Comparison of ENCODE assay signal across 1 cellular context in the genomic region with DNA sequence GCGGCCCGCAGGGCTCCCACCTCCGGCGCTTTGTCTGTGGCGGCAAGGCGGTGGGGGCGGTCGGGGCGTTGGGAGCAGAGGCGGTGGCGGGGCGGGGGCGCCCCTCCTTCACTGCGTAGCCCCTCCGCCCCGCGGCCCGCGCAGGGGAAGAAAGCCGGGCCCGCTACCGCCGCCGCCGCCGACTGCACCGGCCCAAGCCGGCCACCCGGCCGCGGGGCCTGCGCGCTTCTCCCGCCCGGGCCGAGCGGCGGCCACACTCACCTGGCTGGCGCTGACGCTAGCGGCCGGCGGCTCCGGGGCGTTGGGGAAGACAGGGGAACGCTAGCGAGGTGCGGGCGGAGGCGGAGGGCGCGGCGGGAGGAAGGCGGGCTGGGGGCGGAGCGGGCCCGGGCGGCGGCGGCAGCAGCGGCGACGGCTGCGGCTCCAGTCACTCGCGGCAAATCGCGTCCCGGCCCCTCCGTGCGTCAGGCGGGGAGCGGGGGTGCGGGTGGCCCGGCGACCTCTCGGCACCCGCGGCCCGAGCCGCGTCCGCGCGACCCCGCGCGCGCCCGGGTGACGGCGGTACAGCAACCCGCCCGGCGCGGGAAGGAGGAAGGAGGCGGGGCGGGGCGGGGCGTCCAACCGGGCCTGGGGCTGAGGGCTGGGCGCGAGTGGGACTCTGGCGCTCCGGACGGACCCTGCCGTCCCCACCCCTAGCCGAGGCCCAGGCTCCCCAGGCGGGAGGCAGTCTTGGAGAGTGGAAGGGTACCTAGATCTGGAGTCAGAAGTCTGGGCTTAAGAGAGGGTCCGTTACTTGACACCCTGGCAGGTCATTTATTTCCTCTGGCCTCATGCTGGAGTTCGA.
A peak's percentile ranks its signal among the peaks of the same experiment; 100 is the strongest.
TF ChIP-seq lines count a peak whose summit lies in the region.

A gene with protein sequence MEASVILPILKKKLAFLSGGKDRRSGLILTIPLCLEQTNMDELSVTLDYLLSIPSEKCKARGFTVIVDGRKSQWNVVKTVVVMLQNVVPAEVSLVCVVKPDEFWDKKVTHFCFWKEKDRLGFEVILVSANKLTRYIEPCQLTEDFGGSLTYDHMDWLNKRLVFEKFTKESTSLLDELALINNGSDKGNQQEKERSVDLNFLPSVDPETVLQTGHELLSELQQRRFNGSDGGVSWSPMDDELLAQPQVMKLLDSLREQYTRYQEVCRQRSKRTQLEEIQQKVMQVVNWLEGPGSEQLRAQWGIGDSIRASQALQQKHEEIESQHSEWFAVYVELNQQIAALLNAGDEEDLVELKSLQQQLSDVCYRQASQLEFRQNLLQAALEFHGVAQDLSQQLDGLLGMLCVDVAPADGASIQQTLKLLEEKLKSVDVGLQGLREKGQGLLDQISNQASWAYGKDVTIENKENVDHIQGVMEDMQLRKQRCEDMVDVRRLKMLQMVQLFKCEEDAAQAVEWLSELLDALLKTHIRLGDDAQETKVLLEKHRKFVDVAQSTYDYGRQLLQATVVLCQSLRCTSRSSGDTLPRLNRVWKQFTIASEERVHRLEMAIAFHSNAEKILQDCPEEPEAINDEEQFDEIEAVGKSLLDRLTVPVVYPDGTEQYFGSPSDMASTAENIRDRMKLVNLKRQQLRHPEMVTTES (minus strand): TSS at position 595 of the 844 bp plus-strand sequence. CDS start 72,991 bp downstream, outside the sequence.

TF ChIP-seq in HepG2, 621 proteins besides CTCF, POLR2A, EP300 and RAD21 (continued from another document and continues in another):
- TF ChIP-seq IKZF4 (CRISPR knock-in tag; IDR thresholded peaks at IDR 0.05; ENCODE audit: borderline replicate concordance, low read depth, not compliant biosample characterization) (no peak), ZNF12 (CRISPR knock-in tag; IDR thresholded peaks at IDR 0.05) (no peak), HCFC1 (IDR thresholded peaks at IDR 0.05; ENCODE audit: low read depth, low read length) (no peak), ZNF205 (CRISPR knock-in tag; IDR thresholded peaks at IDR 0.05) (no peak), ASH2L (IDR thresholded peaks at IDR 0.05; ENCODE audit: insufficient read length, low read depth, low read length) (peak; percentile 70), MIXL1 (CRISPR knock-in tag; IDR thresholded peaks at IDR 0.05) (no peak), RFXANK (CRISPR knock-in tag; IDR thresholded peaks at IDR 0.05) (no peak), HES4 (CRISPR knock-in tag; IDR thresholded peaks at IDR 0.05; ENCODE audit: borderline replicate concordance) (no peak), MYC (CRISPR knock-in tag; IDR thresholded peaks at IDR 0.05; ENCODE audit: borderline replicate concordance) (peak; percentile 54), SNAI1 (CRISPR knock-in tag; IDR thresholded peaks at IDR 0.05; ENCODE audit: borderline replicate concordance) (no peak), NCOR1 (IDR thresholded peaks at IDR 0.05; ENCODE audit: borderline replicate concordance, low read length) (peak; percentile 69), ZNF235 (CRISPR knock-in tag; IDR thresholded peaks at IDR 0.05; ENCODE audit: borderline replicate concordance) (no peak), FOSL2 (CRISPR knock-in tag; IDR thresholded peaks at IDR 0.05) (no peak; the same call in 1 of the 2 replicates), MXI1 (IDR thresholded peaks at IDR 0.05; ENCODE audit: borderline replicate concordance, low read depth, low read length) (no peak), CBX1 (IDR thresholded peaks at IDR 0.05; ENCODE audit: low read depth) (peak; percentile 54), CBFB (CRISPR knock-in tag; IDR thresholded peaks at IDR 0.05) (no peak), ZNF44 (CRISPR knock-in tag; IDR thresholded peaks at IDR 0.05) (no peak; the same call in 1 of the 2 replicates)
- TF ChIP-seq, protein P1, sequence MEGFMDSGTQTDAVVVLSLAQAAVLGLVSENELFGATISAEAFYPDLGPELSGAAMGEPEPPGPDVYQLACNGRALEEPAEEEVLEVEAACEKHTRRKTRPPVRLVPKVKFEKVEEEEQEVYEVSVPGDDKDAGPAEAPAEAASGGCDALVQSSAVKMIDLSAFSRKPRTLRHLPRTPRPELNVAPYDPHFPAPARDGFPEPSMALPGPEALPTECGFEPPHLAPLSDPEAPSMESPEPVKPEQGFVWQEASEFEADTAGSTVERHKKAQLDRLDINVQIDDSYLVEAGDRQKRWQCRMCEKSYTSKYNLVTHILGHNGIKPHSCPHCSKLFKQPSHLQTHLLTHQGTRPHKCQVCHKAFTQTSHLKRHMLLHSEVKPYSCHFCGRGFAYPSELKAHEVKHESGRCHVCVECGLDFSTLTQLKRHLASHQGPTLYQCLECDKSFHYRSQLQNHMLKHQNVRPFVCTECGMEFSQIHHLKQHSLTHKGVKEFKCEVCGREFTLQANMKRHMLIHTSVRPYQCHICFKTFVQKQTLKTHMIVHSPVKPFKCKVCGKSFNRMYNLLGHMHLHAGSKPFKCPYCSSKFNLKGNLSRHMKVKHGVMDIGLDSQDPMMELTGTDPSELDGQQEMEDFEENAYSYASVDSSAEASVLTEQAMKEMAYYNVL (CRISPR knock-in tag; IDR thresholded peaks at IDR 0.05; ENCODE audit: borderline replicate concordance), result peak; percentile 20; the same call in 1 of the 2 replicates
- TF ChIP-seq, protein P2, sequence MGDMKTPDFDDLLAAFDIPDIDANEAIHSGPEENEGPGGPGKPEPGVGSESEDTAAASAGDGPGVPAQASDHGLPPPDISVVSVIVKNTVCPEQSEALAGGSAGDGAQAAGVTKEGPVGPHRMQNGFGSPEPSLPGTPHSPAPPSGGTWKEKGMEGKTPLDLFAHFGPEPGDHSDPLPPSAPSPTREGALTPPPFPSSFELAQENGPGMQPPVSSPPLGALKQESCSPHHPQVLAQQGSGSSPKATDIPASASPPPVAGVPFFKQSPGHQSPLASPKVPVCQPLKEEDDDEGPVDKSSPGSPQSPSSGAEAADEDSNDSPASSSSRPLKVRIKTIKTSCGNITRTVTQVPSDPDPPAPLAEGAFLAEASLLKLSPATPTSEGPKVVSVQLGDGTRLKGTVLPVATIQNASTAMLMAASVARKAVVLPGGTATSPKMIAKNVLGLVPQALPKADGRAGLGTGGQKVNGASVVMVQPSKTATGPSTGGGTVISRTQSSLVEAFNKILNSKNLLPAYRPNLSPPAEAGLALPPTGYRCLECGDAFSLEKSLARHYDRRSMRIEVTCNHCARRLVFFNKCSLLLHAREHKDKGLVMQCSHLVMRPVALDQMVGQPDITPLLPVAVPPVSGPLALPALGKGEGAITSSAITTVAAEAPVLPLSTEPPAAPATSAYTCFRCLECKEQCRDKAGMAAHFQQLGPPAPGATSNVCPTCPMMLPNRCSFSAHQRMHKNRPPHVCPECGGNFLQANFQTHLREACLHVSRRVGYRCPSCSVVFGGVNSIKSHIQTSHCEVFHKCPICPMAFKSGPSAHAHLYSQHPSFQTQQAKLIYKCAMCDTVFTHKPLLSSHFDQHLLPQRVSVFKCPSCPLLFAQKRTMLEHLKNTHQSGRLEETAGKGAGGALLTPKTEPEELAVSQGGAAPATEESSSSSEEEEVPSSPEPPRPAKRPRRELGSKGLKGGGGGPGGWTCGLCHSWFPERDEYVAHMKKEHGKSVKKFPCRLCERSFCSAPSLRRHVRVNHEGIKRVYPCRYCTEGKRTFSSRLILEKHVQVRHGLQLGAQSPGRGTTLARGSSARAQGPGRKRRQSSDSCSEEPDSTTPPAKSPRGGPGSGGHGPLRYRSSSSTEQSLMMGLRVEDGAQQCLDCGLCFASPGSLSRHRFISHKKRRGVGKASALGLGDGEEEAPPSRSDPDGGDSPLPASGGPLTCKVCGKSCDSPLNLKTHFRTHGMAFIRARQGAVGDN (CRISPR knock-in tag; IDR thresholded peaks at IDR 0.05), result peak; percentile 92
- TF ChIP-seq, protein P3, sequence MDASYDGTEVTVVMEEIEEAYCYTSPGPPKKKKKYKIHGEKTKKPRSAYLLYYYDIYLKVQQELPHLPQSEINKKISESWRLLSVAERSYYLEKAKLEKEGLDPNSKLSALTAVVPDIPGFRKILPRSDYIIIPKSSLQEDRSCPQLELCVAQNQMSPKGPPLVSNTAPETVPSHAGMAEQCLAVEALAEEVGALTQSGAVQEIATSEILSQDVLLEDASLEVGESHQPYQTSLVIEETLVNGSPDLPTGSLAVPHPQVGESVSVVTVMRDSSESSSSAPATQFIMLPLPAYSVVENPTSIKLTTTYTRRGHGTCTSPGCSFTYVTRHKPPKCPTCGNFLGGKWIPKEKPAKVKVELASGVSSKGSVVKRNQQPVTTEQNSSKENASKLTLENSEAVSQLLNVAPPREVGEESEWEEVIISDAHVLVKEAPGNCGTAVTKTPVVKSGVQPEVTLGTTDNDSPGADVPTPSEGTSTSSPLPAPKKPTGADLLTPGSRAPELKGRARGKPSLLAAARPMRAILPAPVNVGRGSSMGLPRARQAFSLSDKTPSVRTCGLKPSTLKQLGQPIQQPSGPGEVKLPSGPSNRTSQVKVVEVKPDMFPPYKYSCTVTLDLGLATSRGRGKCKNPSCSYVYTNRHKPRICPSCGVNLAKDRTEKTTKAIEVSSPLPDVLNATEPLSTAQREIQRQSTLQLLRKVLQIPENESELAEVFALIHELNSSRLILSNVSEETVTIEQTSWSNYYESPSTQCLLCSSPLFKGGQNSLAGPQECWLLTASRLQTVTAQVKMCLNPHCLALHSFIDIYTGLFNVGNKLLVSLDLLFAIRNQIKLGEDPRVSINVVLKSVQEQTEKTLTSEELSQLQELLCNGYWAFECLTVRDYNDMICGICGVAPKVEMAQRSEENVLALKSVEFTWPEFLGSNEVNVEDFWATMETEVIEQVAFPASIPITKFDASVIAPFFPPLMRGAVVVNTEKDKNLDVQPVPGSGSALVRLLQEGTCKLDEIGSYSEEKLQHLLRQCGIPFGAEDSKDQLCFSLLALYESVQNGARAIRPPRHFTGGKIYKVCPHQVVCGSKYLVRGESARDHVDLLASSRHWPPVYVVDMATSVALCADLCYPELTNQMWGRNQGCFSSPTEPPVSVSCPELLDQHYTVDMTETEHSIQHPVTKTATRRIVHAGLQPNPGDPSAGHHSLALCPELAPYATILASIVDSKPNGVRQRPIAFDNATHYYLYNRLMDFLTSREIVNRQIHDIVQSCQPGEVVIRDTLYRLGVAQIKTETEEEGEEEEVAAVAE (CRISPR knock-in tag; IDR thresholded peaks at IDR 0.05; ENCODE audit: borderline replicate concordance), result no peak; the same call in 1 of the 2 replicates
- TF ChIP-seq, protein P4, sequence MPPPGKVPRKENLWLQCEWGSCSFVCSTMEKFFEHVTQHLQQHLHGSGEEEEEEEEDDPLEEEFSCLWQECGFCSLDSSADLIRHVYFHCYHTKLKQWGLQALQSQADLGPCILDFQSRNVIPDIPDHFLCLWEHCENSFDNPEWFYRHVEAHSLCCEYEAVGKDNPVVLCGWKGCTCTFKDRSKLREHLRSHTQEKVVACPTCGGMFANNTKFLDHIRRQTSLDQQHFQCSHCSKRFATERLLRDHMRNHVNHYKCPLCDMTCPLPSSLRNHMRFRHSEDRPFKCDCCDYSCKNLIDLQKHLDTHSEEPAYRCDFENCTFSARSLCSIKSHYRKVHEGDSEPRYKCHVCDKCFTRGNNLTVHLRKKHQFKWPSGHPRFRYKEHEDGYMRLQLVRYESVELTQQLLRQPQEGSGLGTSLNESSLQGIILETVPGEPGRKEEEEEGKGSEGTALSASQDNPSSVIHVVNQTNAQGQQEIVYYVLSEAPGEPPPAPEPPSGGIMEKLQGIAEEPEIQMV (CRISPR knock-in tag; IDR thresholded peaks at IDR 0.05; ENCODE audit: low read depth), result no peak
- TF ChIP-seq, protein P5, sequence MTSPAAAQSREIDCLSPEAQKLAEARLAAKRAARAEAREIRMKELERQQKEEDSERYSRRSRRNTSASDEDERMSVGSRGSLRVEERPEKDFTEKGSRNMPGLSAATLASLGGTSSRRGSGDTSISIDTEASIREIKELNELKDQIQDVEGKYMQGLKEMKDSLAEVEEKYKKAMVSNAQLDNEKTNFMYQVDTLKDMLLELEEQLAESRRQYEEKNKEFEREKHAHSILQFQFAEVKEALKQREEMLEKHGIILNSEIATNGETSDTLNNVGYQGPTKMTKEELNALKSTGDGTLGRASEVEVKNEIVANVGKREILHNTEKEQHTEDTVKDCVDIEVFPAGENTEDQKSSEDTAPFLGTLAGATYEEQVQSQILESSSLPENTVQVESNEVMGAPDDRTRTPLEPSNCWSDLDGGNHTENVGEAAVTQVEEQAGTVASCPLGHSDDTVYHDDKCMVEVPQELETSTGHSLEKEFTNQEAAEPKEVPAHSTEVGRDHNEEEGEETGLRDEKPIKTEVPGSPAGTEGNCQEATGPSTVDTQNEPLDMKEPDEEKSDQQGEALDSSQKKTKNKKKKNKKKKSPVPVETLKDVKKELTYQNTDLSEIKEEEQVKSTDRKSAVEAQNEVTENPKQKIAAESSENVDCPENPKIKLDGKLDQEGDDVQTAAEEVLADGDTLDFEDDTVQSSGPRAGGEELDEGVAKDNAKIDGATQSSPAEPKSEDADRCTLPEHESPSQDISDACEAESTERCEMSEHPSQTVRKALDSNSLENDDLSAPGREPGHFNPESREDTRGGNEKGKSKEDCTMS (CRISPR knock-in tag; conservative IDR thresholded peaks at IDR 0.05), result no peak
- TF ChIP-seq, protein P6, sequence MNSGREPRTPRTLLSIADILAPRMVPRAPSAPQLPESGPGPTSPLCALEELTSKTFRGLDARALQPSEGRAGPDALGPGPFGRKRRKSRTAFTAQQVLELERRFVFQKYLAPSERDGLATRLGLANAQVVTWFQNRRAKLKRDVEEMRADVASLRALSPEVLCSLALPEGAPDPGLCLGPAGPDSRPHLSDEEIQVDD (CRISPR knock-in tag; IDR thresholded peaks at IDR 0.05; ENCODE audit: borderline replicate concordance), result no peak
